10 cellular contexts compared by ENCODE assay signal in genomic region chr15:34338347-34338746, GRCh38. TPM values are rescaled to one million over a fixed set of nuclear protein-coding genes. Genes with fewer than 3 reads are reported as not detected.
DNase-seq lines count a peak whose midpoint lies in the region; ATAC-seq and TF ChIP-seq lines count a peak whose summit lies in the region.
"Had no signal": no experiment of that assay in that cellular context is flagged by ENCODE, and none has a peak within 500 bp of the region (broad histone marks: within the 10 kb centered on the region; RNA-seq: fewer than 3 reads in every experiment).

No MANE protein-coding gene starts in this region.

- H2AK5ac ChIP-seq in mesenchymal stem cell (ENCODE audit: low read length, severe bottlenecking), result no peak overlapping the region

- no peak overlapping the region for H3K23ac ChIP-seq in mesenchymal stem cell (ENCODE audit: low read length in 2 of 2)

- H3K4me1 ChIP-seq in left ventricle myocardium inferior, result peaks cover 73% of the 10 kb centered on the region
- H3K4me1 ChIP-seq in mesenchymal stem cell (ENCODE audit: control insufficient read depth, insufficient read depth, low read depth, low read length), result peaks cover 11% of the 10 kb centered on the region
- peaks cover 35% of the 10 kb centered on the region for H3K4me1 ChIP-seq in upper lobe of right lung

- TF ChIP-seq CTCF in left ventricle myocardium inferior (IDR thresholded peaks at IDR 0.05; ENCODE audit: borderline replicate concordance), result no peak
- TF ChIP-seq CTCF in brain microvascular endothelial cell (IDR thresholded peaks at IDR 0.05; ENCODE audit: low read depth, low read length, missing control alignments), result no peak
- no peak for TF ChIP-seq CTCF in upper lobe of right lung (IDR thresholded peaks at IDR 0.05)

- peak overlapping the region; percentile 21 for H2BK15ac ChIP-seq in mesenchymal stem cell (ENCODE audit: low read depth, poor library complexity, severe bottlenecking)

- no peak for DNase-seq in left ventricle myocardium inferior
- DNase-seq in Right ventricle myocardium superior, result no peak
- no peak for DNase-seq in brain microvascular endothelial cell
- no peak for DNase-seq in mesenchymal stem cell
- no peak for DNase-seq in upper lobe of right lung
- no peak for DNase-seq in MV-4-11 (lab: John Stamatoyannopoulos, UW)
- DNase-seq in DMS79 treated with DMSO at 0.1 percent for 48 hours (lab: John Stamatoyannopoulos, UW), result no peak

- H3K9ac ChIP-seq in mesenchymal stem cell (ENCODE audit: low read length), result peak overlapping the region; percentile 79

- H3K4me3 ChIP-seq in left ventricle myocardium inferior, result peak overlapping the region; percentile 86
- peak overlapping the region; percentile 31 for H3K4me3 ChIP-seq in brain microvascular endothelial cell (ENCODE audit: low read depth, low read length)
- peak overlapping the region in 1 of 2 experiments; percentile 94 for H3K4me3 ChIP-seq in mesenchymal stem cell (ENCODE audit: insufficient read depth in 1 of 2, low read depth in 1 of 2, low read length in 2 of 2)
- H3K4me3 ChIP-seq in upper lobe of right lung, result peak overlapping the region; percentile 73

- peak overlapping the region; percentile 67 for H3K4me2 ChIP-seq in mesenchymal stem cell (ENCODE audit: low read length, poor library complexity, severe bottlenecking)

- no peak overlapping the region for H3K14ac ChIP-seq in mesenchymal stem cell (ENCODE audit: low read length in 2 of 2)

- no peak overlapping the region for H2AFZ ChIP-seq in mesenchymal stem cell (ENCODE audit: low read depth, low read length)

- WGBS in mesenchymal stem cell, result 74% methylated on average over 15 of the region's 16 CpGs

- H3K79me1 ChIP-seq in mesenchymal stem cell (replicated peaks; ENCODE audit: low read length, poor library complexity, severe bottlenecking), result peaks cover 22% of the 10 kb centered on the region

- peak overlapping the region; percentile 94 for H3K27ac ChIP-seq in left ventricle myocardium inferior (replicated peaks)
- peak overlapping the region; percentile 83 for H3K27ac ChIP-seq in brain microvascular endothelial cell
- no peak overlapping the region for H3K27ac ChIP-seq in mesenchymal stem cell (ENCODE audit: low read length, poor library complexity, severe bottlenecking)
- H3K27ac ChIP-seq in upper lobe of right lung, result peak overlapping the region; percentile 90

- no peak overlapping the region for H3K4ac ChIP-seq in mesenchymal stem cell (ENCODE audit: low read depth in 1 of 2, low read length in 2 of 2)

- intact Hi-C loops in left ventricle myocardium inferior (cut with micrococcal nuclease), result no loop called here
- intact Hi-C loops in Right ventricle myocardium superior (cut with DNase I), result no loop called here
- intact Hi-C loops in upper lobe of right lung (cut with DNase I), result no loop called here

- H3K27me3 ChIP-seq in left ventricle myocardium inferior (ENCODE audit: low read depth) (no peaks in the 10 kb centered on the region), brain microvascular endothelial cell (replicated peaks) (no peaks in the 10 kb centered on the region), mesenchymal stem cell (ENCODE audit: control insufficient read depth in 1 of 2, insufficient read depth in 1 of 2, low read length in 2 of 2) (no peaks in the 10 kb centered on the region), upper lobe of right lung (no peaks in the 10 kb centered on the region)

- H3K9me3 ChIP-seq in left ventricle myocardium inferior (replicated peaks) (no peaks in the 10 kb centered on the region), mesenchymal stem cell (ENCODE audit: control insufficient read depth, low read length) (no peaks in the 10 kb centered on the region), upper lobe of right lung (no peaks in the 10 kb centered on the region)

- no peak overlapping the region for H4K91ac ChIP-seq in mesenchymal stem cell (ENCODE audit: low read length)

- peak overlapping the region; percentile 36 for H4K8ac ChIP-seq in mesenchymal stem cell (ENCODE audit: low read length)

- H2BK5ac ChIP-seq in mesenchymal stem cell (ENCODE audit: low read depth, low read length, poor library complexity, severe bottlenecking), result no peak overlapping the region

- H3K36me3 ChIP-seq in left ventricle myocardium inferior (peaks cover 19% of the 10 kb centered on the region), brain microvascular endothelial cell (replicated peaks) (peaks cover 10% of the 10 kb centered on the region), mesenchymal stem cell (ENCODE audit: control insufficient read depth in 1 of 2, insufficient read depth in 2 of 2, low read depth in 1 of 2, low read length in 2 of 2) (peaks cover 7 to 32% of the 10 kb centered on the region in 2 experiments), upper lobe of right lung (peaks cover 31% of the 10 kb centered on the region)

- H3K18ac ChIP-seq in mesenchymal stem cell (ENCODE audit: low read depth in 1 of 2, low read length in 2 of 2), result no peak overlapping the region

- no peak overlapping the region for H2BK12ac ChIP-seq in mesenchymal stem cell (ENCODE audit: low read length in 2 of 2)

- in situ Hi-C loops in brain microvascular endothelial cell (cut with HindIII; ENCODE audit: low pct_ligation_motif_present, low sequenced_read_pairs), result loop anchor here (25.0 kb wide), 1 partner anchor 101 kb away; the partner anchor contains the start of gene EMC4

- no peak for ATAC-seq in Right ventricle myocardium superior (ENCODE audit: poor library complexity)
- ATAC-seq in upper lobe of right lung, result no peak
- no peak for ATAC-seq in HG02981 (IDR thresholded peaks at IDR 0.05; ENCODE audit: unreplicated experiment)

- H2BK120ac ChIP-seq in mesenchymal stem cell (ENCODE audit: low read depth, low read length), result no peak overlapping the region

RNA-seq across cellular contexts. Expression of gene SLC12A6, which starts 0.8 kb away (rescaled TPM):
- total RNA-seq in left ventricle myocardium inferior (25.7 TPM), Right ventricle myocardium superior (24.9 TPM), upper lobe of right lung (44.9 TPM)
- 6.1 TPM for polyA plus RNA-seq in mesenchymal stem cell (2013, experiment 1 of 2)
- 5.1 TPM for polyA plus RNA-seq in mesenchymal stem cell (2013, experiment 2 of 2)

RNA-seq across cellular contexts. Expression of gene NOP10, which starts 4.6 kb away (rescaled TPM):
- total RNA-seq in left ventricle myocardium inferior, result 140 TPM
- 136 TPM for total RNA-seq in Right ventricle myocardium superior
- 571 TPM for polyA plus RNA-seq in mesenchymal stem cell (2013, experiment 1 of 2)
- 586 TPM for polyA plus RNA-seq in mesenchymal stem cell (2013, experiment 2 of 2)
- 161 TPM for total RNA-seq in upper lobe of right lung

RNA-seq across cellular contexts. Expression of gene NUTM1, which starts 4.8 kb away (rescaled TPM):
- not detected for total RNA-seq in left ventricle myocardium inferior
- not detected for total RNA-seq in Right ventricle myocardium superior
- polyA plus RNA-seq in mesenchymal stem cell (2013, experiment 1 of 2), result not detected
- not detected for polyA plus RNA-seq in mesenchymal stem cell (2013, experiment 2 of 2)
- total RNA-seq in upper lobe of right lung, result not detected
- total RNA-seq: Daoy, occipital lobe had no signal

RNA-seq across cellular contexts. Expression of gene LPCAT4, which starts 28.6 kb away (rescaled TPM):
- total RNA-seq in left ventricle myocardium inferior (80.6 TPM), Right ventricle myocardium superior (82.4 TPM), upper lobe of right lung (31.5 TPM)
- 31.1 TPM for polyA plus RNA-seq in mesenchymal stem cell (2013, experiment 1 of 2)
- polyA plus RNA-seq in mesenchymal stem cell (2013, experiment 2 of 2), result 32.1 TPM
